ENCODE assay signal across 8 cellular contexts in the genomic region with DNA sequence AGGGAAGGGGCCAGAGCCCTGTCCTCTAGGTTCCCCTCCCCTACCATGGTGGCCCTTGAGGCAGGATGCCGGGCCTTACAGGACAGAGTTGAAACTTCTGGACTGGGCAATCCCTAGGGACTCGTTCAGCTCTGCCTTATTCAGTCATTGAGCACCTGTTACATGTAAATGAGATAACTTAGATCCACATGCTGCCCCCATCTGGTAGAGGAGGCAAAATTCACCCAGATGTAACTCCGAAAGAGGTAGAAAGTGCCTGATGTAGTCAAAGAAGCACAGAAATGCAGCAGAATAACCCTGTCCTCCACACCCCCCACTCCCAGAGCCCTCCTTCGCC. TPM values are rescaled to one million over a fixed set of nuclear protein-coding genes. Genes with fewer than 3 reads are reported as not detected.
DNase-seq lines count a peak whose midpoint lies in the region; ATAC-seq and TF ChIP-seq lines count a peak whose summit lies in the region.

No MANE protein-coding gene starts in this region.

- TF ChIP-seq CTCF in fibroblast of the aortic adventitia (IDR thresholded peaks at IDR 0.05; ENCODE audit: insufficient read depth, low read length): peak; percentile 67
- TF ChIP-seq CTCF in nephron progenitor cell (IDR thresholded peaks at IDR 0.05): peak; percentile 65

- peaks cover 8% of the 10 kb centered on the region for H3K9me3 Mint-ChIP-seq in activated T-cell treated with anti-CD3 and anti-CD28 coated beads, Interleukin-2, amount 50 U/mL, for 24 hours
- H3K9me3 Mint-ChIP-seq in nephron progenitor cell: peaks cover 10% of the 10 kb centered on the region

- H3K4me3 Mint-ChIP-seq in activated T-cell treated with anti-CD3 and anti-CD28 coated beads, Interleukin-2, amount 50 U/mL, for 24 hours: peak overlapping the region; percentile 66
- peak overlapping the region; percentile 82 for H3K4me3 Mint-ChIP-seq in nephron progenitor cell

- H3K36me3 Mint-ChIP-seq in activated T-cell treated with anti-CD3 and anti-CD28 coated beads, Interleukin-2, amount 50 U/mL, for 24 hours (ENCODE audit: low read depth): no peaks in the 10 kb centered on the region
- H3K36me3 Mint-ChIP-seq in nephron progenitor cell (ENCODE audit: low read depth): no peaks in the 10 kb centered on the region

- peaks cover 19% of the 10 kb centered on the region for H3K4me1 Mint-ChIP-seq in activated T-cell treated with anti-CD3 and anti-CD28 coated beads, Interleukin-2, amount 50 U/mL, for 24 hours (ENCODE audit: low read depth)
- peaks cover 24% of the 10 kb centered on the region for H3K4me1 Mint-ChIP-seq in nephron progenitor cell

- peaks cover 74% of the 10 kb centered on the region for H3K27me3 Mint-ChIP-seq in activated T-cell treated with anti-CD3 and anti-CD28 coated beads, Interleukin-2, amount 50 U/mL, for 24 hours
- H3K27me3 Mint-ChIP-seq in nephron progenitor cell (ENCODE audit: low read depth, poor library complexity): peaks cover 80% of the 10 kb centered on the region

- H3K4me3 ChIP-seq in fibroblast of the aortic adventitia (ENCODE audit: low read depth, low read length): no peak overlapping the region

- DNase-seq in DMS153 (lab: John Stamatoyannopoulos, UW): peak; percentile 87
- DNase-seq in HT1080 (ENCODE audit: low read depth): peak; percentile 62
- DNase-seq in NCI-H748 treated with DMSO at 0.1 percent for 48 hours (lab: John Stamatoyannopoulos, UW): peak; percentile 77
- DNase-seq in activated T-cell treated with anti-CD3 and anti-CD28 coated beads, Interleukin-2, amount 50 U/mL, for 24 hours: peak; percentile 41
- DNase-seq in fibroblast of the aortic adventitia (ENCODE audit: low read depth): peak; percentile 71
- DNase-seq in nephron progenitor cell: peak; percentile 63

- peak; percentile 70 for ATAC-seq in GM21367 (IDR thresholded peaks at IDR 0.05; ENCODE audit: unreplicated experiment)
- ATAC-seq in GM21737 (IDR thresholded peaks at IDR 0.05; ENCODE audit: unreplicated experiment): no peak

- no peak overlapping the region for H3K27ac Mint-ChIP-seq in activated T-cell treated with anti-CD3 and anti-CD28 coated beads, Interleukin-2, amount 50 U/mL, for 24 hours
- no peak overlapping the region for H3K27ac Mint-ChIP-seq in nephron progenitor cell

RNA-seq across cellular contexts. Expression of a gene that starts 1.5 kb away (rescaled TPM):
- total RNA-seq in HT1080 (2014; rRNA removed; shearing (Covaris generic)): not detected in 2 replicates
- not detected in 2 replicates for polyA plus RNA-seq in HT1080 (2015; cell fraction: cytosol; rRNA removed)
- polyA plus RNA-seq in HT1080 (2015; cell fraction: nucleus; rRNA removed): not detected in 2 replicates
- total RNA-seq in fibroblast of the aortic adventitia (ENCODE audit: low replicate concordance): 0.18 TPM in 1 of 2 replicates, not detected in the other
